ENCODE assay signal across 10 cellular contexts in genomic region chr20:29497261-29497671, GRCh38.
DNase-seq lines count a peak whose midpoint lies in the region; ATAC-seq and TF ChIP-seq lines count a peak whose summit lies in the region.
"Had no signal": no experiment of that assay in that cellular context is flagged by ENCODE, and none has a peak within 500 bp of the region (broad histone marks: within the 10 kb centered on the region; RNA-seq: fewer than 3 reads in every experiment).

No MANE protein-coding gene starts in this region.

- peaks cover 17% of the 10 kb centered on the region for H3K9me3 Mint-ChIP-seq in activated CD4-positive, alpha-beta T cell treated with anti-CD3 and anti-CD28 coated beads for 36 hours (ENCODE audit: low read depth)

- peak; percentile 26 for DNase-seq in activated CD4-positive, alpha-beta T cell treated with anti-CD3 and anti-CD28 coated beads for 36 hours
- no peak for DNase-seq in activated CD4-positive, alpha-beta T cell treated with anti-CD3 and anti-CD28 coated beads, Interleukin-2, amount 50 U/mL, for 4 hours
- DNase-seq in NCI-H2227 (lab: John Stamatoyannopoulos, UW; ENCODE audit: unreplicated experiment) (peak; percentile 96), cardiac fibroblast (ENCODE audit: low read depth in 2 of 2) (peak; percentile 10 to 76), sciatic nerve (ENCODE audit: low spot score) (no peak), UCSD-AML1 (lab: John Stamatoyannopoulos, UW; ENCODE audit: unreplicated experiment) (no peak), NCI-H526 treated with DMSO at 0.1 percent for 48 hours (lab: John Stamatoyannopoulos, UW) (no peak)

- ATAC-seq in activated CD4-positive, alpha-beta T cell treated with anti-CD3 and anti-CD28 coated beads for 36 hours: no peak
- peak; percentile 24 for ATAC-seq in sciatic nerve
- ATAC-seq in HG02642 (IDR thresholded peaks at IDR 0.05; ENCODE audit: poor library complexity, unreplicated experiment): no peak
- ATAC-seq: effector memory CD8-positive, alpha-beta T cell had no signal

- H3K4me1 Mint-ChIP-seq in activated CD4-positive, alpha-beta T cell treated with anti-CD3 and anti-CD28 coated beads for 36 hours: no peaks in the 10 kb centered on the region

- H3K36me3 Mint-ChIP-seq in activated CD4-positive, alpha-beta T cell treated with anti-CD3 and anti-CD28 coated beads for 36 hours (ENCODE audit: low read depth): peaks cover 2% of the 10 kb centered on the region

- no peak for TF ChIP-seq CTCF in cardiac fibroblast (IDR thresholded peaks at IDR 0.05; ENCODE audit: low read depth, low read length)

- H3K4me3 ChIP-seq in cardiac fibroblast (replicated peaks in 1 of 2; ENCODE audit: low read depth in 2 of 2, low read length in 2 of 2): peak overlapping the region in 1 of 2 donors; percentile 57
- H3K4me3 ChIP-seq: BLaER1 had no signal

- no peaks in the 10 kb centered on the region for H3K27me3 Mint-ChIP-seq in activated CD4-positive, alpha-beta T cell treated with anti-CD3 and anti-CD28 coated beads for 36 hours
- H3K27me3 Mint-ChIP-seq: effector memory CD8-positive, alpha-beta T cell had no signal

- H3K4me3 Mint-ChIP-seq in activated CD4-positive, alpha-beta T cell treated with anti-CD3 and anti-CD28 coated beads for 36 hours: peak overlapping the region; percentile 66
- H3K4me3 Mint-ChIP-seq: effector memory CD8-positive, alpha-beta T cell had no signal

- H3K27ac Mint-ChIP-seq in activated CD4-positive, alpha-beta T cell treated with anti-CD3 and anti-CD28 coated beads for 36 hours: no peak overlapping the region
- H3K27ac Mint-ChIP-seq: effector memory CD8-positive, alpha-beta T cell had no signal

- POLR2A ChIA-PET in activated CD4-positive, alpha-beta T cell treated with anti-CD3 and anti-CD28 coated beads for 36 hours (lab: Charles Lee): no interaction called here

- intact Hi-C loops in activated CD4-positive, alpha-beta T cell treated with anti-CD3 and anti-CD28 coated beads for 36 hours (cut with DNase I, micrococcal nuclease): loop anchor here in 1 of 2 experiments (5.0 kb wide), 1 partner anchor 415 kb away; no protein-coding TSS in a partner anchor
- intact Hi-C loops in sciatic nerve (cut with DNase I): no loop called here

- CTCF ChIA-PET in activated CD4-positive, alpha-beta T cell treated with anti-CD3 and anti-CD28 coated beads for 36 hours (lab: Charles Lee): no interaction called here

Comparison
In these comparisons a context has a peak if more than half of its experiments do, and no peak if none do; other contexts are left out.
1. DNase-seq: peak in activated CD4-positive, alpha-beta T cell treated with anti-CD3 and anti-CD28 coated beads for 36 hours (single experiment), NCI-H2227 (single experiment) and cardiac fibroblast (2 of 2); none in activated CD4-positive, alpha-beta T cell treated with anti-CD3 and anti-CD28 coated beads, Interleukin-2, amount 50 U/mL, for 4 hours (0 of 2), sciatic nerve (single experiment), UCSD-AML1 (single experiment) and NCI-H526 treated with DMSO at 0.1 percent for 48 hours (single experiment).